8 cellular contexts compared by ENCODE assay signal in the genomic region with DNA sequence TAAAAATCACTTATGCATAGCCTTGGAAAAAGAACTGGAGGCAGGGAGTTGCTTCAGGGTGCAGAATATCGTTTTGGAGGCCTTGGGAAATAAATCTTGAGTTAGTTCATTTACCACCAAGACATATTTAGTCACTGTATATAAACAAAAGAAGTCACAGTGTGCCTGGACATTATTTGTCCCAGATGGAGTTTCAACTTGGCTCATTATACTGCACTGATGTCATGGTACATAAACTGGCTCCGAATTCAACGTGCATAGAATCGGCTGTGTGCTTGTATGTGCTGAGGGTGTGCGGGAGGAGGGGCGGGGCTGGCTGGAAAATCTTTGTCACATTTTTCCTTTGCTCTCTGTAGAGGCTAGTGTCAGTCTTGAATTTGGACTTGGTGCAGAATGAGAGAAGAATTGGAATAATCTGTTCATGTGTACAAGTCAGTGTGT.
DNase-seq lines count a peak whose midpoint lies in the region; ATAC-seq and TF ChIP-seq lines count a peak whose summit lies in the region.

No MANE protein-coding gene starts in this region.

- no peak overlapping the region for H3K4me3 Mint-ChIP-seq in natural killer cell
- no peak overlapping the region for H3K4me3 Mint-ChIP-seq in activated CD4-positive, alpha-beta T cell treated with anti-CD3 and anti-CD28 coated beads, Interleukin-2, amount 10 ng/mL, durations not matched to agents 7 days and 5 days

- H3K4me1 ChIP-seq in breast epithelium (peaks cover 0 to 9% of the 10 kb centered on the region in 2 donors), mammary epithelial cell (ENCODE audit: insufficient read depth, low read length) (peaks cover 18% of the 10 kb centered on the region), fibroblast of lung (ENCODE audit: control insufficient read depth, extremely low read depth, insufficient read depth, low read length) (peaks cover 33% of the 10 kb centered on the region)

- H3K27me3 ChIP-seq in breast epithelium (no peaks in the 10 kb centered on the region), mammary epithelial cell (ENCODE audit: insufficient read depth, low read length) (no peaks in the 10 kb centered on the region), fibroblast of lung (ENCODE audit: control insufficient read depth, insufficient read depth, low read length) (no peaks in the 10 kb centered on the region)

- H2AFZ ChIP-seq in mammary epithelial cell (ENCODE audit: low read depth, low read length) (no peak overlapping the region), fibroblast of lung (ENCODE audit: low read length) (no peak overlapping the region)

- CTCF ChIA-PET in mammary epithelial cell (lab: Charles Lee; ENCODE audit: low non-redundant PET): no interaction called here
- CTCF ChIA-PET in activated CD4-positive, alpha-beta T cell treated with anti-CD3 and anti-CD28 coated beads, Interleukin-2, amount 10 ng/mL, durations not matched to agents 7 days and 5 days (lab: Charles Lee): no interaction called here

- DNase-seq in breast epithelium (ENCODE audit: low spot score in 2 of 2) (no peak), mammary epithelial cell (no peak), fibroblast of lung (ENCODE audit: low read depth in 2 of 2) (peak; percentile 78 to 95), natural killer cell (no peak), SHP77 treated with DMSO at 0.1 percent for 48 hours (lab: John Stamatoyannopoulos, UW) (no peak)
- DNase-seq in activated CD4-positive, alpha-beta T cell treated with anti-CD3 and anti-CD28 coated beads, Interleukin-2, amount 10 ng/mL, durations not matched to agents 7 days and 5 days: no peak

- peak overlapping the region; percentile 79 to 87 for H3K27ac Mint-ChIP-seq in natural killer cell
- H3K27ac Mint-ChIP-seq in activated CD4-positive, alpha-beta T cell treated with anti-CD3 and anti-CD28 coated beads, Interleukin-2, amount 10 ng/mL, durations not matched to agents 7 days and 5 days: no peak overlapping the region

- no peak overlapping the region for H3K4me3 ChIP-seq in breast epithelium
- no peak overlapping the region for H3K4me3 ChIP-seq in mammary epithelial cell (replicated peaks in 1 of 3; ENCODE audit: insufficient read depth in 1 of 3, low read depth in 2 of 3, low read length in 3 of 3)
- H3K4me3 ChIP-seq in fibroblast of lung (replicated peaks in 1 of 4; ENCODE audit: control extremely low read depth in 1 of 4, insufficient read depth in 1 of 4, low read depth in 3 of 4, low read length in 4 of 4): no peak overlapping the region

- peaks cover 81% of the 10 kb centered on the region in 2 donors for H3K4me1 Mint-ChIP-seq in natural killer cell
- H3K4me1 Mint-ChIP-seq in activated CD4-positive, alpha-beta T cell treated with anti-CD3 and anti-CD28 coated beads, Interleukin-2, amount 10 ng/mL, durations not matched to agents 7 days and 5 days: peaks cover 13% of the 10 kb centered on the region

- H3K9me3 ChIP-seq in breast epithelium (no peaks in the 10 kb centered on the region), mammary epithelial cell (replicated peaks; ENCODE audit: insufficient read depth, low read length) (no peaks in the 10 kb centered on the region), fibroblast of lung (ENCODE audit: control insufficient read depth, insufficient read depth, low read depth, low read length) (no peaks in the 10 kb centered on the region)

- POLR2A ChIA-PET in activated CD4-positive, alpha-beta T cell treated with anti-CD3 and anti-CD28 coated beads, Interleukin-2, amount 10 ng/mL, durations not matched to agents 7 days and 5 days (lab: Charles Lee): no interaction called here

- 28% methylated on average over 5 of the region's 6 CpGs for WGBS in mammary epithelial cell (ENCODE audit: low coverage, missing lambda C conversion rate)

- H3K36me3 ChIP-seq in breast epithelium (no peaks in the 10 kb centered on the region), mammary epithelial cell (ENCODE audit: insufficient read depth, low read length) (peaks cover 8% of the 10 kb centered on the region), fibroblast of lung (ENCODE audit: control insufficient read depth, insufficient read depth, low read length) (peaks cover 3% of the 10 kb centered on the region)

- no peak for TF ChIP-seq POLR2A in breast epithelium (IDR thresholded peaks at IDR 0.05)

- H3K36me3 Mint-ChIP-seq in natural killer cell: peaks cover 7% of the 10 kb centered on the region
- H3K36me3 Mint-ChIP-seq in activated CD4-positive, alpha-beta T cell treated with anti-CD3 and anti-CD28 coated beads, Interleukin-2, amount 10 ng/mL, durations not matched to agents 7 days and 5 days (ENCODE audit: low read depth): peaks cover 11% of the 10 kb centered on the region

- H3K9me3 Mint-ChIP-seq in natural killer cell: no peaks in the 10 kb centered on the region
- peaks cover 6% of the 10 kb centered on the region for H3K9me3 Mint-ChIP-seq in activated CD4-positive, alpha-beta T cell treated with anti-CD3 and anti-CD28 coated beads, Interleukin-2, amount 10 ng/mL, durations not matched to agents 7 days and 5 days

- H3K4me2 ChIP-seq in mammary epithelial cell (ENCODE audit: insufficient read depth, low read depth, low read length): no peak overlapping the region
- H3K4me2 ChIP-seq in fibroblast of lung (ENCODE audit: extremely low read depth, insufficient read depth, low read length): peak overlapping the region; percentile 80

- no peaks in the 10 kb centered on the region for H4K20me1 ChIP-seq in mammary epithelial cell (ENCODE audit: insufficient read depth, low read length)
- H4K20me1 ChIP-seq in fibroblast of lung (ENCODE audit: control insufficient read depth, extremely low read depth, insufficient read depth, low read length): no peaks in the 10 kb centered on the region

- TF ChIP-seq CTCF in breast epithelium (IDR thresholded peaks at IDR 0.05) (no peak), mammary epithelial cell (conservative IDR thresholded peaks at IDR 0.05 in 1 of 2, IDR thresholded peaks at IDR 0.05 in 1 of 2; ENCODE audit: extremely low read depth in 1 of 2, insufficient read depth in 1 of 2, low read depth in 1 of 2, low read length in 2 of 2) (no peak), fibroblast of lung (conservative IDR thresholded peaks at IDR 0.05 in 1 of 2, IDR thresholded peaks at IDR 0.05 in 1 of 2; ENCODE audit: low read depth in 1 of 2, low read length in 2 of 2) (no peak), natural killer cell (IDR thresholded peaks at IDR 0.05) (no peak)

- dilution Hi-C loops in mammary epithelial cell (cut with HindIII; ENCODE audit: low sequenced_read_pairs): no loop called here

- no peaks in the 10 kb centered on the region for H3K27me3 Mint-ChIP-seq in natural killer cell (ENCODE audit: low read depth in 2 of 2)
- H3K27me3 Mint-ChIP-seq in activated CD4-positive, alpha-beta T cell treated with anti-CD3 and anti-CD28 coated beads, Interleukin-2, amount 10 ng/mL, durations not matched to agents 7 days and 5 days: no peaks in the 10 kb centered on the region

- intact Hi-C loops in breast epithelium (cut with DNase I; ENCODE audit: low total_unique reads) (loop anchor here (1.0 kb wide), 1 partner anchor 10 kb away; no protein-coding TSS in a partner anchor), mammary epithelial cell (cut with micrococcal nuclease) (loop anchor here (5.0 kb wide), 1 partner anchor 39 kb away; no protein-coding TSS in a partner anchor), natural killer cell (cut with micrococcal nuclease) (no loop called here)

- BruUV-seq in mammary epithelial cell (replicated peaks; lab: Mats Ljungman, UMichigan): no TSS peak

- in situ Hi-C loops in mammary epithelial cell (cut with MboI; ENCODE audit: low sequenced_read_pairs in 2 of 2): no loop called here

- H3K27ac ChIP-seq in breast epithelium: peak overlapping the region; percentile 56 to 90
- H3K27ac ChIP-seq in mammary epithelial cell (ENCODE audit: insufficient read depth, low read depth, low read length): no peak overlapping the region
- H3K27ac ChIP-seq in fibroblast of lung (ENCODE audit: insufficient read depth, low read length): peak overlapping the region; percentile 27

- ATAC-seq in natural killer cell (no peak), HG03108 (IDR thresholded peaks at IDR 0.05; ENCODE audit: unreplicated experiment) (no peak), GM21723 (IDR thresholded peaks at IDR 0.05; ENCODE audit: unreplicated experiment) (no peak)

- H3K9ac ChIP-seq in mammary epithelial cell (ENCODE audit: insufficient read depth, low read length) (no peak overlapping the region), fibroblast of lung (ENCODE audit: insufficient read depth, low read length) (no peak overlapping the region)

- H3K79me2 ChIP-seq in mammary epithelial cell (ENCODE audit: insufficient read depth, low read length) (peaks cover 88% of the 10 kb centered on the region), fibroblast of lung (ENCODE audit: control insufficient read depth, insufficient read depth, low read length) (peaks cover 52% of the 10 kb centered on the region)

Comparison
In these comparisons a context has a peak if more than half of its experiments do, and no peak if none do; other contexts are left out.
1. DNase-seq: peak in fibroblast of lung (2 of 2); none in breast epithelium (0 of 2), mammary epithelial cell (single experiment), natural killer cell (single experiment), activated CD4-positive, alpha-beta T cell treated with anti-CD3 and anti-CD28 coated beads, Interleukin-2, amount 10 ng/mL, durations not matched to agents 7 days and 5 days (single experiment) and SHP77 treated with DMSO at 0.1 percent for 48 hours (single experiment).